Comparison of ENCODE assay signal across 8 cellular contexts in genomic region chr7:5997210-5997808, GRCh38. TPM values are rescaled to one million over a fixed set of nuclear protein-coding genes. Genes with fewer than 3 reads are reported as not detected.
A peak's percentile ranks its signal among the peaks of the same experiment; 100 is the strongest.
DNase-seq lines count a peak whose midpoint lies in the region; ATAC-seq, FAIRE-seq and TF ChIP-seq lines count a peak whose summit lies in the region.

No MANE protein-coding gene starts in this region.

- H3K36me3 ChIP-seq in Karpas-422 (ENCODE audit: insufficient read depth, low read length) = peaks cover 27% of the 10 kb centered on the region
- peaks cover 43% of the 10 kb centered on the region for H3K36me3 ChIP-seq in right atrium auricular region
- peaks cover 10% of the 10 kb centered on the region in 2 donors for H3K36me3 ChIP-seq in small intestine (ENCODE audit: control insufficient read depth in 2 of 2, insufficient read depth in 2 of 2, low read length in 2 of 2)

- H4K20me1 ChIP-seq in Karpas-422 (ENCODE audit: insufficient read depth, low read depth, low read length) = no peaks in the 10 kb centered on the region

- H3K27ac ChIP-seq in Karpas-422 (ENCODE audit: low read length) = no peak overlapping the region
- no peak overlapping the region for H3K27ac ChIP-seq in right atrium auricular region
- no peak overlapping the region for H3K27ac ChIP-seq in small intestine (ENCODE audit: low read depth in 1 of 2, low read length in 1 of 2)

- DNase-seq in EL (peak; percentile 60), Karpas-422 (peak; percentile 86), RCC 7860 (ENCODE audit: low spot score) (peak; percentile 45), astrocyte of the cerebellum (ENCODE audit: low read depth) (peak; percentile 57), right atrium auricular region (ENCODE audit: low spot score) (no peak), small intestine (peak; percentile 78)

- H3K4me2 ChIP-seq in Karpas-422 (ENCODE audit: low read depth, low read length, poor library complexity, severe bottlenecking) = no peak overlapping the region

- H3K9me3 ChIP-seq in Karpas-422 (ENCODE audit: low read length) (no peaks in the 10 kb centered on the region), right atrium auricular region (no peaks in the 10 kb centered on the region), small intestine (ENCODE audit: control insufficient read depth, low read depth) (no peaks in the 10 kb centered on the region)

- in situ Hi-C loops in astrocyte of the cerebellum (cut with HindIII; ENCODE audit: low sequenced_read_pairs) = no loop called here

- FAIRE-seq in RCC 7860 (lab: Jason Lieb, UNC) (peak; percentile 73), small intestine (lab: Jason Lieb, UNC) (no peak)

- H2AFZ ChIP-seq in Karpas-422 (ENCODE audit: low read length) = no peak overlapping the region

- 51 to 58% (median 57%) methylated on average over 10 of the region's 10 CpGs for WGBS in small intestine, 3 donors

- no peaks in the 10 kb centered on the region for H3K9me2 ChIP-seq in Karpas-422 (replicated peaks; ENCODE audit: insufficient read depth, low read length)

- no peaks in the 10 kb centered on the region for H3K4me1 ChIP-seq in Karpas-422 (ENCODE audit: low read length)
- no peaks in the 10 kb centered on the region for H3K4me1 ChIP-seq in right atrium auricular region
- H3K4me1 ChIP-seq in small intestine (ENCODE audit: control insufficient read depth in 2 of 2, insufficient read depth in 1 of 2, low read depth in 1 of 2, low read length in 1 of 2) = no peaks in the 10 kb centered on the region

- no peak overlapping the region for H3K9ac ChIP-seq in Karpas-422 (ENCODE audit: low read length)

- H3K79me2 ChIP-seq in Karpas-422 (ENCODE audit: low read length) = no peaks in the 10 kb centered on the region

- no peaks in the 10 kb centered on the region for H3K27me3 ChIP-seq in Karpas-422 (ENCODE audit: low read length)
- no peaks in the 10 kb centered on the region for H3K27me3 ChIP-seq in right atrium auricular region
- H3K27me3 ChIP-seq in small intestine (ENCODE audit: control insufficient read depth in 2 of 2, insufficient read depth in 2 of 2, low read length in 2 of 2) = no peaks in the 10 kb centered on the region

- H3K4me3 ChIP-seq in Karpas-422 (ENCODE audit: low read length) = no peak overlapping the region
- no peak overlapping the region for H3K4me3 ChIP-seq in astrocyte of the cerebellum (ENCODE audit: low read depth, low read length)
- H3K4me3 ChIP-seq in right atrium auricular region = no peak overlapping the region
- H3K4me3 ChIP-seq in small intestine (ENCODE audit: low read depth in 1 of 2, low read length in 2 of 2) = no peak overlapping the region

- ATAC-seq in GM19463 (IDR thresholded peaks at IDR 0.05; ENCODE audit: unreplicated experiment) (no peak), GM21447 (IDR thresholded peaks at IDR 0.05; ENCODE audit: unreplicated experiment) (no peak)

- TF ChIP-seq CTCF in astrocyte of the cerebellum (IDR thresholded peaks at IDR 0.05; ENCODE audit: low read depth, low read length, missing control alignments) = peak; percentile 70
- peak; percentile 29 to 65 for TF ChIP-seq CTCF in right atrium auricular region (IDR thresholded peaks at IDR 0.05)

RNA-seq across cellular contexts. Expression of gene PMS2, which starts 11.5 kb away (rescaled TPM):
- total RNA-seq in Karpas-422 (2014; rRNA removed; shearing (Covaris generic); ENCODE audit: low replicate concordance) = 30.3 and 32.0 TPM in 2 replicates
- total RNA-seq in right atrium auricular region = 1 to 10 TPM; 5.0 to 5.3 TPM
- 1 to 10 TPM; 5.4 to 6.5 (median 5.6) TPM for polyA plus RNA-seq in small intestine

RNA-seq across cellular contexts. Expression of gene AIMP2, which starts 11.8 kb away (rescaled TPM):
- total RNA-seq in Karpas-422 (2014; rRNA removed; shearing (Covaris generic); ENCODE audit: low replicate concordance) = 97.2 and 106 TPM in 2 replicates
- 10 to 100 TPM; 38.4 to 53.0 TPM for total RNA-seq in right atrium auricular region
- polyA plus RNA-seq in small intestine = 10 to 100 TPM; 61.9 to 75.3 (median 74.7) TPM

RNA-seq across cellular contexts. Expression of gene RSPH10B, which starts 26.8 kb away (rescaled TPM):
- total RNA-seq in Karpas-422 (2014; rRNA removed; shearing (Covaris generic); ENCODE audit: low replicate concordance) = 3.4 TPM in 1 of 2 replicates, not detected in the other
- total RNA-seq in right atrium auricular region = not detected
- under 1 TPM in 2 of 3 donors, not detected in 1; 0.07 to 0.27 TPM for polyA plus RNA-seq in small intestine

RNA-seq across cellular contexts. Expression of gene ANKRD61, which starts 33.9 kb away (rescaled TPM):
- 0.22 and 0.71 TPM in 2 replicates for total RNA-seq in Karpas-422 (2014; rRNA removed; shearing (Covaris generic); ENCODE audit: low replicate concordance)
- total RNA-seq in right atrium auricular region = not detected
- under 1 TPM in 2 of 3 donors, not detected in 1; 0.25 to 0.67 TPM for polyA plus RNA-seq in small intestine
